In genomic region chr6:75203721-75204120, GRCh38 we compare ENCODE assay signal across 11 cellular contexts. TPM values are rescaled to one million over a fixed set of nuclear protein-coding genes. Genes with fewer than 3 reads are reported as not detected.
DNase-seq lines count a peak whose midpoint lies in the region; ATAC-seq and TF ChIP-seq lines count a peak whose summit lies in the region.
"Had no signal": no experiment of that assay in that cellular context is flagged by ENCODE, and none has a peak within 500 bp of the region (broad histone marks: within the 10 kb centered on the region; RNA-seq: fewer than 3 reads in every experiment).

No MANE protein-coding gene starts in this region.

- H3K27me3 ChIP-seq in sigmoid colon (no peaks in the 10 kb centered on the region), WERI-Rb-1 (ENCODE audit: insufficient read depth, low read depth, severe bottlenecking) (peaks cover 92% of the 10 kb centered on the region)

- H3K4me1 ChIP-seq in sigmoid colon: peaks cover 0 to 67% (median 38%) of the 10 kb centered on the region in 4 donors

- intact Hi-C loops in sigmoid colon (cut with DNase I): loop anchor here (2.0 to 10.0 kb wide), 6 partner anchors 326 to 1549 kb away; partner anchors contain the start of gene SLC17A5

- TF ChIP-seq POLR2A in sigmoid colon (IDR thresholded peaks at IDR 0.05): no peak

- DNase-seq in EH (ENCODE audit: low read depth) (peak; percentile 83), RPMI7951 (ENCODE audit: low read depth) (peak; percentile 54), fibroblast of pulmonary artery (ENCODE audit: low read depth) (peak; percentile 49), sigmoid colon (no peak), WERI-Rb-1 (no peak), MV-4-11 (lab: John Stamatoyannopoulos, UW) (no peak)
- no peak for DNase-seq in stimulated activated CD4-positive, alpha-beta T cell treated with anti-CD3 and anti-CD28 coated beads, Interleukin-4, amount 100 ng/mL, for 4 hours
- DNase-seq: NCI-H1436 treated with DMSO at 0.1 percent for 48 hours had no signal

- no peak for ATAC-seq in GM18867 (IDR thresholded peaks at IDR 0.05; ENCODE audit: unreplicated experiment)

- WGBS in sigmoid colon, 2 donors: 18 to 40% methylated on average over 5 of the region's 5 CpGs

- TF ChIP-seq EP300 in sigmoid colon (IDR thresholded peaks at IDR 0.05): no peak

- H3K9me3 ChIP-seq in sigmoid colon (no peaks in the 10 kb centered on the region), WERI-Rb-1 (ENCODE audit: severe bottlenecking) (no peaks in the 10 kb centered on the region)
- H3K9me3 ChIP-seq: adrenal gland had no signal

- H3K4me3 ChIP-seq in fibroblast of pulmonary artery (replicated peaks; ENCODE audit: low read depth, low read length) (peak overlapping the region; percentile 67), sigmoid colon (peak overlapping the region; percentile 54 to 84 (median 66)), WERI-Rb-1 (ENCODE audit: low read depth, low read length) (no peak overlapping the region)

- no peak for TF ChIP-seq CTCF in fibroblast of pulmonary artery (IDR thresholded peaks at IDR 0.05; ENCODE audit: low read length, missing control alignments)
- TF ChIP-seq CTCF in sigmoid colon (IDR thresholded peaks at IDR 0.05): no peak
- TF ChIP-seq CTCF in WERI-Rb-1 (IDR thresholded peaks at IDR 0.05; ENCODE audit: low read depth, low read length): no peak

- H3K36me3 ChIP-seq in sigmoid colon (no peaks in the 10 kb centered on the region), WERI-Rb-1 (no peaks in the 10 kb centered on the region)
- H3K36me3 ChIP-seq: adrenal gland had no signal

- peak overlapping the region; percentile 80 to 97 (median 92) for H3K27ac ChIP-seq in sigmoid colon
- no peak overlapping the region for H3K27ac ChIP-seq in WERI-Rb-1

RNA-seq across cellular contexts. Expression of gene COL12A1, which starts 2.1 kb away (rescaled TPM):
- 25.9 and 28.7 TPM in 2 replicates for total RNA-seq in RPMI7951 (2014; rRNA removed; shearing (Covaris generic))
- total RNA-seq in sigmoid colon: 100 to 1,000 TPM; 129 to 328 (median 143) TPM
- 10 to 100 TPM in 1 of 3 donors, 1 to 10 TPM in 2; 2.1 to 11.3 (median 3.0) TPM for polyA plus RNA-seq in sigmoid colon
- total RNA-seq: activated CD4-positive, alpha-beta T cell treated with anti-CD3 and anti-CD28 coated beads, Interleukin-2, amount 10 ng/mL, durations not matched to agents 7 days and 5 days had no signal

RNA-seq across cellular contexts. Expression of gene COX7A2, which starts 39.9 kb away (rescaled TPM):
- 406 and 478 TPM in 2 replicates for total RNA-seq in RPMI7951 (2014; rRNA removed; shearing (Covaris generic))
- total RNA-seq in sigmoid colon: 1,000 to 10,000 TPM in 1 of 4 donors, 100 to 1,000 TPM in 3; 419 to 3,086 (median 644) TPM
- polyA plus RNA-seq in sigmoid colon: 1,000 to 10,000 TPM in 2 of 3 donors, 100 to 1,000 TPM in 1; 948 to 2,470 (median 1,191) TPM

Comparison
In these comparisons a context has a peak if more than half of its experiments do, and no peak if none do; other contexts are left out.
1. DNase-seq: peak in EH (single experiment), RPMI7951 (single experiment) and fibroblast of pulmonary artery (single experiment); none in sigmoid colon (single experiment), WERI-Rb-1 (single experiment), MV-4-11 (single experiment) and stimulated activated CD4-positive, alpha-beta T cell treated with anti-CD3 and anti-CD28 coated beads, Interleukin-4, amount 100 ng/mL, for 4 hours (0 of 2).